In genomic region chr17:6648181-6648580, GRCh38 we compare ENCODE assay signal across 11 cellular contexts. TPM values are rescaled to one million over a fixed set of nuclear protein-coding genes. Genes with fewer than 3 reads are reported as not detected.
DNase-seq lines count a peak whose midpoint lies in the region; ATAC-seq, FAIRE-seq and TF ChIP-seq lines count a peak whose summit lies in the region.
"Had no signal": no experiment of that assay in that cellular context is flagged by ENCODE, and none has a peak within 500 bp of the region (broad histone marks: within the 10 kb centered on the region; RNA-seq: fewer than 3 reads in every experiment).

No MANE protein-coding gene starts in this region.

- H2BK5ac ChIP-seq in H1 (ENCODE audit: low read depth, low read length): no peak overlapping the region

- H4K8ac ChIP-seq in H1 (ENCODE audit: extremely low read depth, insufficient read depth, low read length): no peak overlapping the region

- H3K27ac Mint-ChIP-seq in natural killer cell: peak overlapping the region; percentile 43 to 46
- H3K27ac Mint-ChIP-seq in natural killer cell treated with Interleukin-12 subunit alpha and Interleukin-12 subunit beta and Interleukin-15 and Interleukin-18, amount 100 ng/mL, for 72 hours: no peak overlapping the region

- no peak overlapping the region for H2BK20ac ChIP-seq in H1 (ENCODE audit: low read length)

- peaks cover 7% of the 10 kb centered on the region for H3K23me2 ChIP-seq in H1 (ENCODE audit: low read depth, low read length)

- TF ChIP-seq RAD21 in H1 (IDR thresholded peaks at IDR 0.05 in 1 of 2, conservative IDR thresholded peaks at IDR 0.05 in 1 of 2; ENCODE audit: low read depth in 2 of 2, low read length in 2 of 2): peak; percentile 29 to 49; a peak in 3 of 4 replicates

- peaks cover 6% of the 10 kb centered on the region for H3K36me3 Mint-ChIP-seq in natural killer cell
- peaks cover 18% of the 10 kb centered on the region for H3K36me3 Mint-ChIP-seq in natural killer cell treated with Interleukin-12 subunit alpha and Interleukin-12 subunit beta and Interleukin-15 and Interleukin-18, amount 100 ng/mL, for 72 hours

- H3K14ac ChIP-seq in H1 (ENCODE audit: insufficient read length): no peak overlapping the region

- no peak overlapping the region for H2BK15ac ChIP-seq in H1 (ENCODE audit: low read length)

- H3K36me3 ChIP-seq in H1 (ENCODE audit: control insufficient read depth in 2 of 4, insufficient read depth in 4 of 4, low read length in 3 of 4): peaks cover 0 to 30% (median 10%) of the 10 kb centered on the region in 4 experiments; a peak in 7 of 8 replicates

- no peak overlapping the region for H3K9ac ChIP-seq in H1 (replicated peaks in 1 of 4; ENCODE audit: extremely low read depth in 1 of 4, low read depth in 3 of 4, low read length in 3 of 4)

- H3K56ac ChIP-seq in H1 (replicated peaks; ENCODE audit: insufficient read length, low read depth, low read length): no peak overlapping the region

- H3K79me1 ChIP-seq in H1 (ENCODE audit: low read depth, low read length): no peaks in the 10 kb centered on the region; the same call in 1 of the 2 replicates

- FAIRE-seq in H1 (lab: Jason Lieb, UNC): no peak

- TF ChIP-seq POLR2A in H1 (IDR thresholded peaks at IDR 0.05; ENCODE audit: control extremely low read depth in 1 of 2, low read depth in 2 of 2, low read length in 2 of 2): no peak

- no peak overlapping the region for H3K4me3 Mint-ChIP-seq in natural killer cell
- H3K4me3 Mint-ChIP-seq in natural killer cell treated with Interleukin-12 subunit alpha and Interleukin-12 subunit beta and Interleukin-15 and Interleukin-18, amount 100 ng/mL, for 72 hours: no peak overlapping the region

- H3K18ac ChIP-seq in H1 (ENCODE audit: extremely low read depth, low read length): no peak overlapping the region

- DNase-seq in natural killer cell (no peak), NCI-H69 (lab: John Stamatoyannopoulos, UW) (peak; percentile 6), H1 (ENCODE audit: low read depth in 1 of 2, low spot score in 2 of 2) (no peak), medulla oblongata (ENCODE audit: extremely low spot score) (no peak)
- DNase-seq in natural killer cell treated with Interleukin-12 subunit alpha and Interleukin-12 subunit beta and Interleukin-15 and Interleukin-18, amount 100 ng/mL, for 72 hours (ENCODE audit: low spot score): no peak
- DNase-seq in stimulated activated CD4-positive, alpha-beta T cell treated with anti-CD3 and anti-CD28 coated beads, Interleukin-1b, Interleukin-23, amount 100 ng/mL, for 48 hours: no peak
- DNase-seq: activated CD4-positive, alpha-beta T cell treated with anti-CD3 and anti-CD28 coated beads, Interleukin-2, amount 50 U/mL, for 4 hours; stimulated activated CD4-positive, alpha-beta T cell treated with anti-CD3 and anti-CD28 coated beads, Interleukin-15, amount 100 ng/mL, for 24 hours had no signal

- peaks cover 0 to 9% of the 10 kb centered on the region in 2 donors for H3K27me3 Mint-ChIP-seq in natural killer cell (ENCODE audit: low read depth in 2 of 2)
- H3K27me3 Mint-ChIP-seq in natural killer cell treated with Interleukin-12 subunit alpha and Interleukin-12 subunit beta and Interleukin-15 and Interleukin-18, amount 100 ng/mL, for 72 hours: peaks cover 2 to 4% of the 10 kb centered on the region in 2 donors

- peaks cover 41 to 49% of the 10 kb centered on the region in 2 donors for H3K4me1 Mint-ChIP-seq in natural killer cell
- peaks cover 43 to 59% of the 10 kb centered on the region in 2 donors for H3K4me1 Mint-ChIP-seq in natural killer cell treated with Interleukin-12 subunit alpha and Interleukin-12 subunit beta and Interleukin-15 and Interleukin-18, amount 100 ng/mL, for 72 hours (ENCODE audit: low read depth in 2 of 2)

- H3K23ac ChIP-seq in H1 (ENCODE audit: insufficient read length): no peak overlapping the region

- ATAC-seq in natural killer cell: no peak
- no peak for ATAC-seq in natural killer cell treated with Interleukin-12 subunit alpha and Interleukin-12 subunit beta and Interleukin-15 and Interleukin-18, amount 100 ng/mL, for 72 hours
- ATAC-seq in HG03354 (IDR thresholded peaks at IDR 0.05; ENCODE audit: poor library complexity, severe bottlenecking, unreplicated experiment): no peak
- no peak for ATAC-seq in HG02973 (IDR thresholded peaks at IDR 0.05; ENCODE audit: unreplicated experiment)

- no peak overlapping the region for H4K91ac ChIP-seq in H1 (replicated peaks; ENCODE audit: insufficient read length, low read length)

- H3K27ac ChIP-seq in H1 (ENCODE audit: low read depth, low read length): no peak overlapping the region
- H3K27ac ChIP-seq: tibial nerve had no signal

- no peaks in the 10 kb centered on the region; a peak in 1 of 4 replicates for H3K9me3 ChIP-seq in H1 (ENCODE audit: insufficient read depth in 2 of 2, low read depth in 1 of 2, low read length in 1 of 2)
- H3K9me3 ChIP-seq: tibial nerve had no signal

- no peak overlapping the region for H3K4me3 ChIP-seq in H1 (ENCODE audit: extremely low read depth in 1 of 4, insufficient read depth in 2 of 4, low read depth in 3 of 4, low read length in 4 of 4)
- H3K4me3 ChIP-seq: tibial nerve had no signal

- TF ChIP-seq EP300 in H1 (IDR thresholded peaks at IDR 0.05; ENCODE audit: borderline replicate concordance in 1 of 2, low read depth in 2 of 2, low read length in 2 of 2): no peak

- no peak overlapping the region for H3K4ac ChIP-seq in H1 (replicated peaks; ENCODE audit: insufficient read length, low read depth, low read length)

- H3K9me3 Mint-ChIP-seq in natural killer cell: no peaks in the 10 kb centered on the region
- H3K9me3 Mint-ChIP-seq in natural killer cell treated with Interleukin-12 subunit alpha and Interleukin-12 subunit beta and Interleukin-15 and Interleukin-18, amount 100 ng/mL, for 72 hours: no peaks in the 10 kb centered on the region

- no peak for TF ChIP-seq CTCF in natural killer cell (IDR thresholded peaks at IDR 0.05)
- peak in 2 of 3 experiments; percentile 48 to 49; a peak in 3 of 4 replicates for TF ChIP-seq CTCF in H1 (IDR thresholded peaks at IDR 0.05; ENCODE audit: control extremely low read depth in 1 of 3, insufficient read depth in 1 of 3, low read depth in 1 of 3, low read length in 3 of 3)

- intact Hi-C loops in natural killer cell (cut with micrococcal nuclease): no loop called here

- H2AFZ ChIP-seq in H1 (ENCODE audit: low read length): no peak overlapping the region

- peaks cover 0 to 5% (median 0%) of the 10 kb centered on the region in 4 experiments; a peak in 2 of 7 replicates for H3K27me3 ChIP-seq in H1 (replicated peaks in 1 of 4; ENCODE audit: control insufficient read depth in 3 of 4, extremely low read depth in 1 of 4, insufficient read depth in 3 of 4, low read length in 3 of 4)
- H3K27me3 ChIP-seq: tibial nerve had no signal

- no peak overlapping the region for H3K4me2 ChIP-seq in H1 (ENCODE audit: insufficient read depth in 1 of 2, low read depth in 2 of 2, low read length in 2 of 2)

- no peak overlapping the region for H4K5ac ChIP-seq in H1 (ENCODE audit: insufficient read length, low read depth, low read length)

- H2BK120ac ChIP-seq in H1 (replicated peaks; ENCODE audit: low read depth, low read length): no peak overlapping the region

- no peak overlapping the region for H2BK12ac ChIP-seq in H1 (ENCODE audit: low read depth, low read length)

- CTCF ChIA-PET in H1 (lab: Charles Lee; ENCODE audit: partially characterized antibody): interaction anchor here (0.7 to 1.1 kb wide), 5 partner anchors 8 to 185 kb away, joined by 3 to 4 read pairs (median 3); partner anchors contain the start of genes KIAA0753 and SLC13A5

- H3K4me1 ChIP-seq in H1 (replicated peaks in 1 of 4; ENCODE audit: control insufficient read depth in 3 of 4, insufficient read depth in 4 of 4, low read length in 3 of 4): peaks cover 0 to 10% (median 3%) of the 10 kb centered on the region in 4 experiments; a peak in 5 of 7 replicates

- peaks cover 0 to 30% of the 10 kb centered on the region in 2 experiments; a peak in 2 of 4 replicates for H3K79me2 ChIP-seq in H1 (ENCODE audit: control insufficient read depth in 1 of 2, insufficient read depth in 2 of 2, low read length in 2 of 2)

- peaks cover 2 to 4% of the 10 kb centered on the region in 2 experiments for H4K20me1 ChIP-seq in H1 (replicated peaks in 1 of 2; ENCODE audit: control insufficient read depth in 1 of 2, insufficient read depth in 2 of 2, low read length in 2 of 2)

- POLR2A ChIA-PET in H1 (lab: Charles Lee; ENCODE audit: partially characterized antibody): interaction anchor here (0.7 kb wide), 1 partner anchor 9 kb away, joined by 3 read pairs; no protein-coding TSS in a partner anchor

- H2AK5ac ChIP-seq in H1 (ENCODE audit: low read depth, low read length): no peak overlapping the region

RNA-seq across cellular contexts. Expression of gene MED31, which starts 3.2 kb away (rescaled TPM):
- total RNA-seq in natural killer cell: 10 to 100 TPM in 2 of 3 donors, 1 to 10 TPM in 1; 8.3 to 26.1 (median 19.1) TPM
- 10 to 100 TPM; 17.3 to 25.3 TPM for total RNA-seq in natural killer cell treated with Interleukin-12 subunit alpha and Interleukin-12 subunit beta and Interleukin-15 and Interleukin-18, amount 100 ng/mL, for 72 hours
- total RNA-seq in H1 (2021; fragmentation: NEBNext Ultra II Directional; extraction: Animal tissue kit (Norgen Biotek cat#: 25700)): 11.0 and 12.3 TPM in 2 replicates
- 2.4 and 4.6 TPM in 2 replicates for polyA plus RNA-seq in H1 (2011; rRNA removed)
- polyA plus RNA-seq in H1 (2011; cell fraction: cytosol; rRNA removed): 5.0 TPM
- 2.1 TPM for polyA plus RNA-seq in H1 (2011; cell fraction: nucleus; rRNA removed)
- polyA plus RNA-seq in H1 (2012, experiment 1 of 2): 5.1 to 7.2 TPM (median 6.7 TPM) in 4 replicates
- polyA plus RNA-seq in H1 (2012, experiment 2 of 2): 11.5 TPM
- 24.1 TPM for polyA plus RNA-seq in H1 (2013, experiment 1 of 2)
- polyA plus RNA-seq in H1 (2013, experiment 2 of 2): 23.7 TPM
- polyA minus RNA-seq in H1 (2011; rRNA and poly(A)+ RNA removed): 2.8 and 3.9 TPM in 2 replicates
- 1.8 TPM for polyA minus RNA-seq in H1 (2011; cell fraction: cytosol; rRNA and poly(A)+ RNA removed)
- polyA minus RNA-seq in H1 (2011; cell fraction: nucleus; rRNA and poly(A)+ RNA removed): 9.7 TPM

RNA-seq across cellular contexts. Expression of gene C17orf100, which starts 3.4 kb away (rescaled TPM):
- total RNA-seq in natural killer cell: under 1 TPM; 0.68 to 0.87 (median 0.82) TPM
- total RNA-seq in natural killer cell treated with Interleukin-12 subunit alpha and Interleukin-12 subunit beta and Interleukin-15 and Interleukin-18, amount 100 ng/mL, for 72 hours: 1 to 10 TPM; 1.0 to 1.5 TPM
- 1.6 and 2.8 TPM in 2 replicates for total RNA-seq in H1 (2021; fragmentation: NEBNext Ultra II Directional; extraction: Animal tissue kit (Norgen Biotek cat#: 25700))
- polyA plus RNA-seq in H1 (2011; rRNA removed): 2.1 and 2.6 TPM in 2 replicates
- 2.2 TPM for polyA plus RNA-seq in H1 (2011; cell fraction: cytosol; rRNA removed)
- 3.1 TPM for polyA plus RNA-seq in H1 (2011; cell fraction: nucleus; rRNA removed)
- polyA plus RNA-seq in H1 (2012, experiment 1 of 2): 1.9 to 2.9 TPM (median 2.7 TPM) in 4 replicates
- 1.5 TPM for polyA plus RNA-seq in H1 (2012, experiment 2 of 2)
- polyA plus RNA-seq in H1 (2013, experiment 1 of 2): 2.5 TPM
- polyA plus RNA-seq in H1 (2013, experiment 2 of 2): 2.7 TPM
- 0.57 and 0.71 TPM in 2 replicates for polyA minus RNA-seq in H1 (2011; rRNA and poly(A)+ RNA removed)
- 3.0 TPM for polyA minus RNA-seq in H1 (2011; cell fraction: cytosol; rRNA and poly(A)+ RNA removed)
- 4.0 TPM for polyA minus RNA-seq in H1 (2011; cell fraction: nucleus; rRNA and poly(A)+ RNA removed)

RNA-seq across cellular contexts. Expression of gene TXNDC17, which starts 7.3 kb away (rescaled TPM):
- total RNA-seq in natural killer cell: 10 to 100 TPM; 15.2 to 15.7 (median 15.4) TPM
- total RNA-seq in natural killer cell treated with Interleukin-12 subunit alpha and Interleukin-12 subunit beta and Interleukin-15 and Interleukin-18, amount 100 ng/mL, for 72 hours: 100 to 1,000 TPM in 1 of 2 donors, 10 to 100 TPM in 1; 75.9 to 106 TPM
- total RNA-seq in H1 (2021; fragmentation: NEBNext Ultra II Directional; extraction: Animal tissue kit (Norgen Biotek cat#: 25700)): 182 and 192 TPM in 2 replicates
- polyA plus RNA-seq in H1 (2011; rRNA removed): 410 TPM in 2 replicates
- polyA plus RNA-seq in H1 (2011; cell fraction: cytosol; rRNA removed): 569 TPM
- polyA plus RNA-seq in H1 (2011; cell fraction: nucleus; rRNA removed): 184 TPM
- 331 to 495 TPM (median 353 TPM) in 4 replicates for polyA plus RNA-seq in H1 (2012, experiment 1 of 2)
- polyA plus RNA-seq in H1 (2012, experiment 2 of 2): 139 TPM
- 260 TPM for polyA plus RNA-seq in H1 (2013, experiment 1 of 2)
- polyA plus RNA-seq in H1 (2013, experiment 2 of 2): 290 TPM
- 44.9 and 53.2 TPM in 2 replicates for polyA minus RNA-seq in H1 (2011; rRNA and poly(A)+ RNA removed)
- polyA minus RNA-seq in H1 (2011; cell fraction: cytosol; rRNA and poly(A)+ RNA removed): 87.0 TPM
- 34.3 TPM for polyA minus RNA-seq in H1 (2011; cell fraction: nucleus; rRNA and poly(A)+ RNA removed)

RNA-seq across cellular contexts. Expression of gene KIAA0753, which starts 7.7 kb away (rescaled TPM):
- total RNA-seq in natural killer cell: 10 to 100 TPM; 13.4 to 17.2 (median 15.4) TPM
- total RNA-seq in natural killer cell treated with Interleukin-12 subunit alpha and Interleukin-12 subunit beta and Interleukin-15 and Interleukin-18, amount 100 ng/mL, for 72 hours: 10 to 100 TPM; 16.0 to 29.7 TPM
- 27.1 and 29.2 TPM in 2 replicates for total RNA-seq in H1 (2021; fragmentation: NEBNext Ultra II Directional; extraction: Animal tissue kit (Norgen Biotek cat#: 25700))
- 4.2 and 5.0 TPM in 2 replicates for polyA plus RNA-seq in H1 (2011; rRNA removed)
- polyA plus RNA-seq in H1 (2011; cell fraction: cytosol; rRNA removed): 5.2 TPM
- polyA plus RNA-seq in H1 (2011; cell fraction: nucleus; rRNA removed): 9.0 TPM
- polyA plus RNA-seq in H1 (2012, experiment 1 of 2): 13.1 to 22.2 TPM (median 14.8 TPM) in 4 replicates
- 1.4 TPM for polyA plus RNA-seq in H1 (2012, experiment 2 of 2)
- 11.6 TPM for polyA plus RNA-seq in H1 (2013, experiment 1 of 2)
- polyA plus RNA-seq in H1 (2013, experiment 2 of 2): 14.2 TPM
- polyA minus RNA-seq in H1 (2011; rRNA and poly(A)+ RNA removed): 7.3 and 12.7 TPM in 2 replicates
- polyA minus RNA-seq in H1 (2011; cell fraction: cytosol; rRNA and poly(A)+ RNA removed): 10.1 TPM
- polyA minus RNA-seq in H1 (2011; cell fraction: nucleus; rRNA and poly(A)+ RNA removed): 27.5 TPM

Comparison
In these comparisons a context has a peak if more than half of its experiments do, and no peak if none do; other contexts are left out.
1. H3K27ac Mint-ChIP-seq: peak in natural killer cell (2 of 2); none in natural killer cell treated with Interleukin-12 subunit alpha and Interleukin-12 subunit beta and Interleukin-15 and Interleukin-18, amount 100 ng/mL, for 72 hours (0 of 2).
2. RNA of gene TXNDC17, which starts 7.3 kb away (total RNA-seq): 182 to 192 TPM in H1 and 75.9 to 106 TPM in natural killer cell treated with Interleukin-12 subunit alpha and Interleukin-12 subunit beta and Interleukin-15 and Interleukin-18, amount 100 ng/mL, for 72 hours; 15.2 to 15.7 TPM in natural killer cell; every median in the first group is over 4 times any median in the second.